ENCODE assay signal across 11 cellular contexts in the genomic region with DNA sequence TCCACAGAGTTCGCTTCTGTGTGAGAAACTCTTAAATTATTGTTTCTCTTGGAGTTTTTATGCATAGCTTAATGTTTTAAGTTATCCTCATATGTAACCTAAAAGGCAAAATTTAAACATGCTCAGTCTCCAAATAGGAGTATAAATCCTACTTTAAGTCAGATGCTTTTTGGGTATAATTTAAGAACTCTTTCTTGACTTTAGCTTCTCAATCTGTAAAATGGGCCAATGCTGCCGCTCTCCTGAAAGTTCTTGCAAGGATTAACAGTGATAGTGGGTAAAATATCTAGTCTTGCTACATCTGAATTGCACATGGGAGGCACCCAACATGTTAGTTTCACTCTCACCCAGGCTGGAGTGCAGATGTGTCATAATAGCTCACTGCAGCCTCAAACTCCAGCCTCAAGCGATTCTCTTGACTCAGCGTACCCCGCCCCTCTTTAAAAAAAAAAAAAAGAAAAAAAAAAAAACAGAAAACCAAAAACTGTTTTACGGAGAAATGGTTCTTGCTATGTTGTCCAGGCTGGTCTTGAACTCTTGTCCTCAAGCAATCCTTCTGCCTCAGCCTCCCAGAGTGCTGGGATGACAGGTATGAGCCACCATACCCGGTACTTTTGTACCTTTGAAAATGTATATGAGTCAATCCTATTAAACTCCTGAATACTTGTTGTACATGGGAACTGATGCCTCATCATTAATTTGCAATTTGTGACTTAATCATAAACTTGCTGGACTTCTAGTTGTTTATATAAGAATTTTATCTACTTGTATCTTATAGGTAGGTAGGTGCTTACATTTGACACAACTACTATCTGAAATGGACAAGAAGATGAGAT. TPM values are rescaled to one million over a fixed set of nuclear protein-coding genes. Genes with fewer than 3 reads are reported as not detected.
A peak's percentile ranks its signal among the peaks of the same experiment; 100 is the strongest.
DNase-seq lines count a peak whose midpoint lies in the region; ATAC-seq, FAIRE-seq and TF ChIP-seq lines count a peak whose summit lies in the region.
"Had no signal": no experiment of that assay in that cellular context is flagged by ENCODE, and none has a peak within 500 bp of the region (broad histone marks: within the 10 kb centered on the region; RNA-seq: fewer than 3 reads in every experiment).

No MANE protein-coding gene starts in this region.

- BruUV-seq in K562 (replicated peaks; lab: Mats Ljungman, UMichigan), result no TSS peak

- no peak overlapping the region for H3K4me3 ChIP-seq in SU-DHL-6 (ENCODE audit: insufficient read depth, low read length, poor library complexity, severe bottlenecking)
- H3K4me3 ChIP-seq in K562, result no peak overlapping the region
- H3K4me3 ChIP-seq in body of pancreas, result no peak overlapping the region

- in situ Hi-C loops in K562 (cut with MboI), result loop anchor here (10.0 kb wide), 1 partner anchor 370 kb away; no protein-coding TSS in a partner anchor

- H3K9ac ChIP-seq in SU-DHL-6 (ENCODE audit: low read length), result no peak overlapping the region; the same call in 1 of the 2 replicates
- no peak overlapping the region for H3K9ac ChIP-seq in K562 (ENCODE audit: insufficient read depth in 1 of 2, low read depth in 2 of 2, low read length in 2 of 2)

- H3K9me2 ChIP-seq in SU-DHL-6 (replicated peaks; ENCODE audit: insufficient read depth, low read length), result no peaks in the 10 kb centered on the region

- no peaks in the 10 kb centered on the region for H3K36me3 ChIP-seq in SU-DHL-6 (ENCODE audit: low read length)
- H3K36me3 ChIP-seq in K562 (ENCODE audit: control insufficient read depth, insufficient read depth, low read length), result no peaks in the 10 kb centered on the region; the same call in 2 of the 3 replicates
- no peaks in the 10 kb centered on the region for H3K36me3 ChIP-seq in body of pancreas (replicated peaks in 1 of 2; ENCODE audit: insufficient read depth in 1 of 2, low read depth in 2 of 2)
- H3K36me3 ChIP-seq: upper lobe of left lung had no signal

- H3K4me1 Mint-ChIP-seq in progenitor cell of endocrine pancreas (ENCODE audit: low read depth), result peaks cover 17% of the 10 kb centered on the region

- no peaks in the 10 kb centered on the region for H4K20me1 ChIP-seq in SU-DHL-6 (ENCODE audit: low read depth, low read length)
- no peaks in the 10 kb centered on the region for H4K20me1 ChIP-seq in K562 (replicated peaks; ENCODE audit: control insufficient read depth, insufficient read depth, low read length)

- no peak for TF ChIP-seq POLR2A in K562 (conservative IDR thresholded peaks at IDR 0.05)
- no peak for TF ChIP-seq POLR2A in body of pancreas (IDR thresholded peaks at IDR 0.05)

- DNase-seq in GM04504 (ENCODE audit: low read depth) (peak; percentile 52), K562 (ENCODE audit: extremely low read depth in 1 of 4, low spot score in 3 of 4) (no peak), progenitor cell of endocrine pancreas (ENCODE audit: low spot score, unreplicated experiment) (no peak), HuH-7.5 (ENCODE audit: low spot score) (no peak), body of pancreas (no peak), SKM-1 (lab: John Stamatoyannopoulos, UW; ENCODE audit: unreplicated experiment) (no peak), head of caudate nucleus (no peak)
- DNase-seq: left cardiac atrium, NCI-H2227 treated with DMSO at 0.1 percent for 48 hours had no signal

- intact Hi-C loops in K562 (cut with micrococcal nuclease) (no loop called here), body of pancreas (cut with DNase I) (loop anchor here (10.0 kb wide), 1 partner anchor 460 kb away; no protein-coding TSS in a partner anchor), head of caudate nucleus (cut with DNase I) (loop anchor here (10.0 kb wide), 1 partner anchor 460 kb away; no protein-coding TSS in a partner anchor)

- H3K79me2 ChIP-seq in SU-DHL-6 (ENCODE audit: insufficient read depth, low read length), result no peaks in the 10 kb centered on the region
- peaks cover 3% of the 10 kb centered on the region; the same call in 2 of the 3 replicates for H3K79me2 ChIP-seq in K562 (ENCODE audit: control insufficient read depth, insufficient read depth, low read length)

- H3K27ac ChIP-seq in SU-DHL-6 (ENCODE audit: low read depth, low read length), result no peak overlapping the region
- H3K27ac ChIP-seq in K562 (ENCODE audit: extremely low read depth, low read depth, low read length), result no peak overlapping the region
- H3K27ac ChIP-seq in body of pancreas, result no peak overlapping the region

- WGBS in K562 (ENCODE audit: insufficient coverage, low coverage, missing lambda C conversion rate), result 76% methylated on average over 7 of the region's 7 CpGs
- WGBS in body of pancreas, 2 donors, result 90 to 91% methylated on average over 7 of the region's 7 CpGs

- no peak for TF ChIP-seq EP300 in K562 (IDR thresholded peaks at IDR 0.05; ENCODE audit: low read length)

- H3K4me1 ChIP-seq in K562 (replicated peaks in 1 of 2; ENCODE audit: control insufficient read depth in 2 of 2, insufficient read depth in 2 of 2, low read length in 2 of 2) (peaks cover 8 to 30% of the 10 kb centered on the region in 2 experiments; a peak in 4 of 5 replicates), body of pancreas (peaks cover 16% of the 10 kb centered on the region)

- no peaks in the 10 kb centered on the region for H3K27me3 ChIP-seq in SU-DHL-6 (ENCODE audit: low read length)
- H3K27me3 ChIP-seq in K562 (ENCODE audit: control insufficient read depth in 2 of 2, insufficient read depth in 2 of 2, low read length in 2 of 2), result no peaks in the 10 kb centered on the region; a peak in 1 of 5 replicates
- no peaks in the 10 kb centered on the region for H3K27me3 ChIP-seq in body of pancreas
- H3K27me3 ChIP-seq: upper lobe of left lung had no signal

- H2AFZ ChIP-seq in SU-DHL-6 (ENCODE audit: low read depth, low read length, severe bottlenecking), result no peak overlapping the region
- no peak overlapping the region for H2AFZ ChIP-seq in K562 (ENCODE audit: low read depth, low read length)

- H3K27me3 Mint-ChIP-seq in progenitor cell of endocrine pancreas, result no peaks in the 10 kb centered on the region

- no peaks in the 10 kb centered on the region for H3K9me1 ChIP-seq in K562 (ENCODE audit: control insufficient read depth, insufficient read depth, low read length)

- POLR2A ChIA-PET in K562 (lab: Yijun Ruan, JAX), result interaction anchor here (0.5 to 1.4 kb wide), 5 partner anchors 27 to 253 kb away, joined by 3 to 5 read pairs (median 3); no protein-coding TSS in a partner anchor

- no peaks in the 10 kb centered on the region for H3K36me3 Mint-ChIP-seq in progenitor cell of endocrine pancreas (ENCODE audit: insufficient read depth)

- CTCF ChIA-PET in K562 (lab: Yijun Ruan, JAX; ENCODE audit: low intra/inter-chr PET ratio), result no interaction called here

- TF ChIP-seq CTCF in SU-DHL-6 (IDR thresholded peaks at IDR 0.05; ENCODE audit: insufficient read depth, low read length, poor library complexity, severe bottlenecking) (no peak), K562 (IDR thresholded peaks at IDR 0.05 in 2 of 3, conservative IDR thresholded peaks at IDR 0.05 in 1 of 3; ENCODE audit: insufficient read depth in 2 of 3, low read depth in 1 of 3, low read length in 3 of 3) (no peak), progenitor cell of endocrine pancreas (IDR thresholded peaks at IDR 0.05; ENCODE audit: unreplicated experiment) (no peak), body of pancreas (IDR thresholded peaks at IDR 0.05) (no peak)

- peak overlapping the region; percentile 97 for H3K4me3 Mint-ChIP-seq in progenitor cell of endocrine pancreas (ENCODE audit: low read depth)

- H3K4me2 ChIP-seq in SU-DHL-6 (ENCODE audit: low read depth, low read length, poor library complexity, severe bottlenecking) (peak overlapping the region; percentile 84), K562 (ENCODE audit: insufficient read depth, low read length) (no peak overlapping the region; the same call in 1 of the 2 replicates)

- H3K9me3 ChIP-seq in SU-DHL-6 (ENCODE audit: insufficient read depth, low read length) (no peaks in the 10 kb centered on the region), K562 (replicated peaks; ENCODE audit: control insufficient read depth, insufficient read depth, low read depth, low read length) (no peaks in the 10 kb centered on the region), body of pancreas (no peaks in the 10 kb centered on the region)
- H3K9me3 ChIP-seq: upper lobe of left lung had no signal

- H3F3A ChIP-seq in SU-DHL-6 (ENCODE audit: insufficient read depth), result peaks cover 16% of the 10 kb centered on the region

- ATAC-seq in K562, result no peak
- no peak for ATAC-seq in body of pancreas

- no peaks in the 10 kb centered on the region for H3K9me3 Mint-ChIP-seq in progenitor cell of endocrine pancreas (ENCODE audit: low read depth)

- H3K27ac Mint-ChIP-seq in progenitor cell of endocrine pancreas, result no peak overlapping the region

- FAIRE-seq in K562 (lab: Jason Lieb, UNC), result no peak

- no peak for TF ChIP-seq RAD21 in K562 (CRISPR knock-in tag; conservative IDR thresholded peaks at IDR 0.05 in 1 of 2, IDR thresholded peaks at IDR 0.05 in 1 of 2)

RNA-seq across cellular contexts. Expression of a gene that starts 1.8 kb away (rescaled TPM):
- total RNA-seq in K562 (2011; cell fraction: chromatin; rRNA removed; ENCODE audit: low replicate concordance), result 0.79 and 1.4 TPM in 2 replicates
- total RNA-seq in K562 (2011; cell fraction: nucleolus; rRNA removed), result 0.79 and 0.83 TPM in 2 replicates
- 1.5 and 3.9 TPM in 2 replicates for total RNA-seq in K562 (2011; cell fraction: nucleoplasm; rRNA removed)
- 0.24 and 0.36 TPM in 2 replicates for total RNA-seq in K562 (2014; rRNA removed)
- 0.73 and 0.93 TPM in 2 replicates for total RNA-seq in K562 (2014; rRNA removed; fragmentation: Illumina TruSeq; extraction: Trizol)
- 0.58 and 0.64 TPM in 2 replicates for total RNA-seq in K562 (2015; rRNA removed; fragmentation: Illumina TruSeq; extraction: Trizol)
- total RNA-seq in K562 (2021), result 0.64 and 0.65 TPM in 2 replicates
- polyA plus RNA-seq in K562 (2011; rRNA removed), result 1.2 and 1.8 TPM in 2 replicates
- 0.51 and 0.77 TPM in 2 replicates for polyA plus RNA-seq in K562 (2011; cell fraction: cytosol; rRNA removed)
- polyA plus RNA-seq in K562 (2011; cell fraction: nucleus; rRNA removed), result 0.65 and 0.95 TPM in 2 replicates
- polyA plus RNA-seq in K562 (2012), result 0.39 and 1.1 TPM in 2 replicates
- 0.90 and 0.97 TPM in 2 replicates for polyA plus RNA-seq in K562 (2014; fragmentation: Illumina TruSeq; extraction: Trizol)
- under 1 TPM; 0.74 to 0.79 TPM for polyA plus RNA-seq in K562 (2014; fragmentation: Nextera tagmentation; extraction: Ambion mirVana)
- 0.69 and 0.84 TPM in 2 replicates for polyA plus RNA-seq in K562 (2014; rRNA removed)
- polyA minus RNA-seq in K562 (2011; rRNA and poly(A)+ RNA removed), result 1.0 and 1.4 TPM in 2 replicates
- 0.48 TPM in 1 of 2 replicates, not detected in the other for polyA minus RNA-seq in K562 (2011; cell fraction: cytosol; rRNA and poly(A)+ RNA removed)
- 0.78 and 0.81 TPM in 2 replicates for polyA minus RNA-seq in K562 (2011; cell fraction: nucleus; rRNA and poly(A)+ RNA removed)
- total RNA-seq in progenitor cell of endocrine pancreas, result 1.2 and 1.5 TPM in 2 replicates
- total RNA-seq in body of pancreas, result 1 to 10 TPM in 1 of 2 donors, under 1 TPM in 1; 0.78 to 3.0 TPM

RNA-seq across cellular contexts. Expression of a gene that starts 2.1 kb away (rescaled TPM):
- total RNA-seq in K562 (2011; cell fraction: chromatin; rRNA removed; ENCODE audit: low replicate concordance), result 0.81 and 1.8 TPM in 2 replicates
- total RNA-seq in K562 (2011; cell fraction: nucleolus; rRNA removed), result 0.26 and 0.33 TPM in 2 replicates
- 0.46 and 0.81 TPM in 2 replicates for total RNA-seq in K562 (2011; cell fraction: nucleoplasm; rRNA removed)
- 0.32 and 1.3 TPM in 2 replicates for total RNA-seq in K562 (2014; rRNA removed)
- total RNA-seq in K562 (2014; rRNA removed; fragmentation: Illumina TruSeq; extraction: Trizol), result 0.84 and 1.1 TPM in 2 replicates
- total RNA-seq in K562 (2015; rRNA removed; fragmentation: Illumina TruSeq; extraction: Trizol), result 0.90 and 1.1 TPM in 2 replicates
- 0.67 and 0.71 TPM in 2 replicates for total RNA-seq in K562 (2021)
- 0.34 and 0.72 TPM in 2 replicates for polyA plus RNA-seq in K562 (2011; rRNA removed)
- polyA plus RNA-seq in K562 (2011; cell fraction: cytosol; rRNA removed), result 0.13 and 0.30 TPM in 2 replicates
- 0.41 and 0.45 TPM in 2 replicates for polyA plus RNA-seq in K562 (2011; cell fraction: nucleus; rRNA removed)
- 0.77 and 1.8 TPM in 2 replicates for polyA plus RNA-seq in K562 (2012)
- 0.51 and 0.77 TPM in 2 replicates for polyA plus RNA-seq in K562 (2014; fragmentation: Illumina TruSeq; extraction: Trizol)
- under 1 TPM; 0.07 to 0.15 TPM for polyA plus RNA-seq in K562 (2014; fragmentation: Nextera tagmentation; extraction: Ambion mirVana)
- polyA plus RNA-seq in K562 (2014; rRNA removed), result 0.45 TPM in 2 replicates
- polyA minus RNA-seq in K562 (2011; rRNA and poly(A)+ RNA removed), result 1.5 and 2.2 TPM in 2 replicates
- polyA minus RNA-seq in K562 (2011; cell fraction: cytosol; rRNA and poly(A)+ RNA removed), result 0.46 and 0.76 TPM in 2 replicates
- polyA minus RNA-seq in K562 (2011; cell fraction: nucleus; rRNA and poly(A)+ RNA removed), result 1.2 and 1.3 TPM in 2 replicates
- 10.6 and 11.6 TPM in 2 replicates for total RNA-seq in progenitor cell of endocrine pancreas
- total RNA-seq in body of pancreas, result 1 to 10 TPM; 3.9 to 4.0 TPM
